In the genomic region with DNA sequence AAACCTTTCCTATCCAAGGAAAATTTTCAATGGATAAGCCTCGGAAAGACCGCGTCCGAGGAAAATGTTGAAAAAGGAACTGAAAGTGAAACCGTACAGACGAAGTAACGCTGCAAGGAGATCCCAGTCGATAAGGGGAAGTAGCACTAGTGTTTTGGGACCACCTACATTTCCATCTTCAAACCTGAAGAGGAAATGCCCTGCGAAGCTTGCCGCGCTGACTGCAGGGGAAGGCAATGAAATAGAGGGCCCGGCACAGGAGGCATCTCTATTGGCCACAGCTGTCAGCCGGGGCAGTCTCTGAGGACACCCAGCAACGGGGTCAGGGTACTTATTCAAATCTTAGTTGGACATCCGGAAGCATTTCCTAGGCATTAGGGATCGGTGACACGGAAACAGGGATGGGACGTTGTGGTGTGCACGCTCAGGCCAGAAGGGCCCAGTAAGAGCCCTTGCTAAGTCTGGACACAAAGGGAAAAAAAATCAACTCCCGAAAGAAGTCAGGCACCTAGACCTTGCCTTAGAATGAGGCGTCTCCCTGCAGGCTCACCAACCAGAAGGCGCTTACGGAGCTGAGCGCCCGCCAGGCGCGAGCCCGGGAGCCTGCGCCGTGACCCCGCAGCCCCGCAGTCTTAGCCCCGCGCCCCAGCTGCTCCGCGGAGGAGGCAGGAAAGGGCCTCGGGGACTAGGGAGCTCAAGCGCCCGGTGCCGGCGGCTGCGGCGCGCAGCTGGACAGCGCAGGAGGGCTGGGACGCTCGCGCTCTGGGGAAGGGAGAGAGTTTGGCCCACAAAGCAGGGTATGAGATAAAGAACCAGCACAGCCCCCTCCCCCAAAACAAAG, we compare ENCODE assay signal across 1 cellular context.
TF ChIP-seq lines count a peak whose summit lies in the region.

No MANE protein-coding gene starts in this region.

TF ChIP-seq in HepG2, 621 proteins besides CTCF, POLR2A, EP300 and RAD21 (continued from another document and continues in another):
- TF ChIP-seq, protein P1, sequence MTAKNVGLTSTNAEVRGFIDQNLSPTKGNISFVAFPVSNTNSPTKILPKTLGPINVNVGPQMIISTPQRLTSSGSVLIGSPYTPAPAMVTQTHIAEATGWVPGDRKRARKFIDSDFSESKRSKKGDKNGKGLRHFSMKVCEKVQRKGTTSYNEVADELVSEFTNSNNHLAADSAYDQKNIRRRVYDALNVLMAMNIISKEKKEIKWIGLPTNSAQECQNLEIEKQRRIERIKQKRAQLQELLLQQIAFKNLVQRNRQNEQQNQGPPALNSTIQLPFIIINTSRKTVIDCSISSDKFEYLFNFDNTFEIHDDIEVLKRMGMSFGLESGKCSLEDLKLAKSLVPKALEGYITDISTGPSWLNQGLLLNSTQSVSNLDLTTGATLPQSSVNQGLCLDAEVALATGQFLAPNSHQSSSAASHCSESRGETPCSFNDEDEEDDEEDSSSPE (CRISPR knock-in tag; IDR thresholded peaks at IDR 0.05), result peak; percentile 15; the same call in 1 of the 2 replicates
- TF ChIP-seq ZNF672 (CRISPR knock-in tag; IDR thresholded peaks at IDR 0.05), result no peak
- TF ChIP-seq, protein P2, sequence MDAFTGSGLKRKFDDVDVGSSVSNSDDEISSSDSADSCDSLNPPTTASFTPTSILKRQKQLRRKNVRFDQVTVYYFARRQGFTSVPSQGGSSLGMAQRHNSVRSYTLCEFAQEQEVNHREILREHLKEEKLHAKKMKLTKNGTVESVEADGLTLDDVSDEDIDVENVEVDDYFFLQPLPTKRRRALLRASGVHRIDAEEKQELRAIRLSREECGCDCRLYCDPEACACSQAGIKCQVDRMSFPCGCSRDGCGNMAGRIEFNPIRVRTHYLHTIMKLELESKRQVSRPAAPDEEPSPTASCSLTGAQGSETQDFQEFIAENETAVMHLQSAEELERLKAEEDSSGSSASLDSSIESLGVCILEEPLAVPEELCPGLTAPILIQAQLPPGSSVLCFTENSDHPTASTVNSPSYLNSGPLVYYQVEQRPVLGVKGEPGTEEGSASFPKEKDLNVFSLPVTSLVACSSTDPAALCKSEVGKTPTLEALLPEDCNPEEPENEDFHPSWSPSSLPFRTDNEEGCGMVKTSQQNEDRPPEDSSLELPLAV (CRISPR knock-in tag; conservative IDR thresholded peaks at IDR 0.05; ENCODE audit: low read depth), result no peak
- TF ChIP-seq PHF20 (CRISPR knock-in tag; IDR thresholded peaks at IDR 0.05), result peak; percentile 22; the same call in 1 of the 2 replicates
- TF ChIP-seq, protein P3, sequence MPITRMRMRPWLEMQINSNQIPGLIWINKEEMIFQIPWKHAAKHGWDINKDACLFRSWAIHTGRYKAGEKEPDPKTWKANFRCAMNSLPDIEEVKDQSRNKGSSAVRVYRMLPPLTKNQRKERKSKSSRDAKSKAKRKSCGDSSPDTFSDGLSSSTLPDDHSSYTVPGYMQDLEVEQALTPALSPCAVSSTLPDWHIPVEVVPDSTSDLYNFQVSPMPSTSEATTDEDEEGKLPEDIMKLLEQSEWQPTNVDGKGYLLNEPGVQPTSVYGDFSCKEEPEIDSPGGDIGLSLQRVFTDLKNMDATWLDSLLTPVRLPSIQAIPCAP (CRISPR knock-in tag; IDR thresholded peaks at IDR 0.05; ENCODE audit: low read depth), result peak; percentile 64; the same call in 1 of the 2 replicates
- TF ChIP-seq MED8 (CRISPR knock-in tag; IDR thresholded peaks at IDR 0.05; ENCODE audit: insufficient replicate concordance), result no peak
- peak; percentile 49 for TF ChIP-seq HNRNPLL (IDR thresholded peaks at IDR 0.05; ENCODE audit: low read depth, low read length, poor library complexity, severe bottlenecking)
- TF ChIP-seq, protein P4, sequence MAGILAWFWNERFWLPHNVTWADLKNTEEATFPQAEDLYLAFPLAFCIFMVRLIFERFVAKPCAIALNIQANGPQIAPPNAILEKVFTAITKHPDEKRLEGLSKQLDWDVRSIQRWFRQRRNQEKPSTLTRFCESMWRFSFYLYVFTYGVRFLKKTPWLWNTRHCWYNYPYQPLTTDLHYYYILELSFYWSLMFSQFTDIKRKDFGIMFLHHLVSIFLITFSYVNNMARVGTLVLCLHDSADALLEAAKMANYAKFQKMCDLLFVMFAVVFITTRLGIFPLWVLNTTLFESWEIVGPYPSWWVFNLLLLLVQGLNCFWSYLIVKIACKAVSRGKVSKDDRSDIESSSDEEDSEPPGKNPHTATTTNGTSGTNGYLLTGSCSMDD (CRISPR knock-in tag; IDR thresholded peaks at IDR 0.05), result no peak
- TF ChIP-seq NPAS2 (CRISPR knock-in tag; IDR thresholded peaks at IDR 0.05; ENCODE audit: borderline replicate concordance), result no peak
- TF ChIP-seq, protein P5, sequence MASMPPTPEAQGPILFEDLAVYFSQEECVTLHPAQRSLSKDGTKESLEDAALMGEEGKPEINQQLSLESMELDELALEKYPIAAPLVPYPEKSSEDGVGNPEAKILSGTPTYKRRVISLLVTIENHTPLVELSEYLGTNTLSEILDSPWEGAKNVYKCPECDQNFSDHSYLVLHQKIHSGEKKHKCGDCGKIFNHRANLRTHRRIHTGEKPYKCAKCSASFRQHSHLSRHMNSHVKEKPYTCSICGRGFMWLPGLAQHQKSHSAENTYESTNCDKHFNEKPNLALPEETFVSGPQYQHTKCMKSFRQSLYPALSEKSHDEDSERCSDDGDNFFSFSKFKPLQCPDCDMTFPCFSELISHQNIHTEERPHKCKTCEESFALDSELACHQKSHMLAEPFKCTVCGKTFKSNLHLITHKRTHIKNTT (CRISPR knock-in tag; IDR thresholded peaks at IDR 0.05), result no peak
- TF ChIP-seq, protein P6, sequence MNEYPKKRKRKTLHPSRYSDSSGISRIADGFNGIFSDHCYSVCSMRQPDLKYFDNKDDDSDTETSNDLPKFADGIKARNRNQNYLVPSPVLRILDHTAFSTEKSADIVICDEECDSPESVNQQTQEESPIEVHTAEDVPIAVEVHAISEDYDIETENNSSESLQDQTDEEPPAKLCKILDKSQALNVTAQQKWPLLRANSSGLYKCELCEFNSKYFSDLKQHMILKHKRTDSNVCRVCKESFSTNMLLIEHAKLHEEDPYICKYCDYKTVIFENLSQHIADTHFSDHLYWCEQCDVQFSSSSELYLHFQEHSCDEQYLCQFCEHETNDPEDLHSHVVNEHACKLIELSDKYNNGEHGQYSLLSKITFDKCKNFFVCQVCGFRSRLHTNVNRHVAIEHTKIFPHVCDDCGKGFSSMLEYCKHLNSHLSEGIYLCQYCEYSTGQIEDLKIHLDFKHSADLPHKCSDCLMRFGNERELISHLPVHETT (CRISPR knock-in tag; conservative IDR thresholded peaks at IDR 0.05), result no peak
- no peak for TF ChIP-seq PHF5A (CRISPR knock-in tag; IDR thresholded peaks at IDR 0.05; ENCODE audit: low read depth, unreplicated experiment)
- peak; percentile 60; the same call in 1 of the 2 replicates for TF ChIP-seq KMT2B (CRISPR knock-in tag; IDR thresholded peaks at IDR 0.05)
- TF ChIP-seq ZNF747 (CRISPR knock-in tag; IDR thresholded peaks at IDR 0.05; ENCODE audit: borderline replicate concordance), result no peak; the same call in 1 of the 2 replicates
- TF ChIP-seq XBP1 (CRISPR knock-in tag; IDR thresholded peaks at IDR 0.05), result no peak
- TF ChIP-seq, protein P7, sequence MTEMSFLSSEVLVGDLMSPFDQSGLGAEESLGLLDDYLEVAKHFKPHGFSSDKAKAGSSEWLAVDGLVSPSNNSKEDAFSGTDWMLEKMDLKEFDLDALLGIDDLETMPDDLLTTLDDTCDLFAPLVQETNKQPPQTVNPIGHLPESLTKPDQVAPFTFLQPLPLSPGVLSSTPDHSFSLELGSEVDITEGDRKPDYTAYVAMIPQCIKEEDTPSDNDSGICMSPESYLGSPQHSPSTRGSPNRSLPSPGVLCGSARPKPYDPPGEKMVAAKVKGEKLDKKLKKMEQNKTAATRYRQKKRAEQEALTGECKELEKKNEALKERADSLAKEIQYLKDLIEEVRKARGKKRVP (CRISPR knock-in tag; IDR thresholded peaks at IDR 0.05), result no peak
- no peak for TF ChIP-seq ZNF781 (CRISPR knock-in tag; IDR thresholded peaks at IDR 0.05; ENCODE audit: borderline replicate concordance, not compliant biosample characterization)
- TF ChIP-seq TGIF2 (CRISPR knock-in tag; IDR thresholded peaks at IDR 0.05), result peak; percentile 39; the same call in 1 of the 2 replicates
- no peak for TF ChIP-seq ZNF484 (CRISPR knock-in tag; IDR thresholded peaks at IDR 0.05; ENCODE audit: borderline replicate concordance, low read depth)
- TF ChIP-seq PLRG1 (conservative IDR thresholded peaks at IDR 0.05), result no peak
- no peak for TF ChIP-seq HNRNPK (IDR thresholded peaks at IDR 0.05; ENCODE audit: low read depth, low read length, poor library complexity, severe bottlenecking)
- TF ChIP-seq ZFP82 (CRISPR knock-in tag; IDR thresholded peaks at IDR 0.05; ENCODE audit: borderline replicate concordance), result peak; percentile 51; the same call in 1 of the 2 replicates
- TF ChIP-seq, protein P8, sequence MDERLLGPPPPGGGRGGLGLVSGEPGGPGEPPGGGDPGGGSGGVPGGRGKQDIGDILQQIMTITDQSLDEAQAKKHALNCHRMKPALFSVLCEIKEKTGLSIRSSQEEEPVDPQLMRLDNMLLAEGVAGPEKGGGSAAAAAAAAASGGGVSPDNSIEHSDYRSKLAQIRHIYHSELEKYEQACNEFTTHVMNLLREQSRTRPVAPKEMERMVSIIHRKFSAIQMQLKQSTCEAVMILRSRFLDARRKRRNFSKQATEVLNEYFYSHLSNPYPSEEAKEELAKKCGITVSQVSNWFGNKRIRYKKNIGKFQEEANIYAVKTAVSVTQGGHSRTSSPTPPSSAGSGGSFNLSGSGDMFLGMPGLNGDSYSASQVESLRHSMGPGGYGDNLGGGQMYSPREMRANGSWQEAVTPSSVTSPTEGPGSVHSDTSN (CRISPR knock-in tag; IDR thresholded peaks at IDR 0.05), result no peak
- no peak for TF ChIP-seq TCF12 (IDR thresholded peaks at IDR 0.05)
- no peak for TF ChIP-seq TCF12 (CRISPR knock-in tag; IDR thresholded peaks at IDR 0.05)
- no peak for TF ChIP-seq HNRNPH1 (optimal IDR thresholded peaks at IDR 0.05; ENCODE audit: low read depth, low read length)
- TF ChIP-seq NRL (CRISPR knock-in tag; IDR thresholded peaks at IDR 0.05; ENCODE audit: borderline replicate concordance), result no peak
- no peak; the same call in 1 of the 2 replicates for TF ChIP-seq HDAC1 (CRISPR knock-in tag; IDR thresholded peaks at IDR 0.05)
- no peak for TF ChIP-seq MAFK (conservative IDR thresholded peaks at IDR 0.05 in 1 of 2, IDR thresholded peaks at IDR 0.05 in 1 of 2; ENCODE audit: low read length in 2 of 2)
- TF ChIP-seq THAP11 (CRISPR knock-in tag; IDR thresholded peaks at IDR 0.05), result no peak
- TF ChIP-seq, protein P9, sequence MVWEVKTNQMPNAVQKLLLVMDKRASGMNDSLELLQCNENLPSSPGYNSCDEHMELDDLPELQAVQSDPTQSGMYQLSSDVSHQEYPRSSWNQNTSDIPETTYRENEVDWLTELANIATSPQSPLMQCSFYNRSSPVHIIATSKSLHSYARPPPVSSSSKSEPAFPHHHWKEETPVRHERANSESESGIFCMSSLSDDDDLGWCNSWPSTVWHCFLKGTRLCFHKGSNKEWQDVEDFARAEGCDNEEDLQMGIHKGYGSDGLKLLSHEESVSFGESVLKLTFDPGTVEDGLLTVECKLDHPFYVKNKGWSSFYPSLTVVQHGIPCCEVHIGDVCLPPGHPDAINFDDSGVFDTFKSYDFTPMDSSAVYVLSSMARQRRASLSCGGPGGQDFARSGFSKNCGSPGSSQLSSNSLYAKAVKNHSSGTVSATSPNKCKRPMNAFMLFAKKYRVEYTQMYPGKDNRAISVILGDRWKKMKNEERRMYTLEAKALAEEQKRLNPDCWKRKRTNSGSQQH (CRISPR knock-in tag; IDR thresholded peaks at IDR 0.05; ENCODE audit: low read depth), result no peak
- TF ChIP-seq TBL1XR1 (IDR thresholded peaks at IDR 0.05; ENCODE audit: borderline replicate concordance, low read length, partially characterized antibody), result no peak
- no peak for TF ChIP-seq DNMT1 (CRISPR knock-in tag; IDR thresholded peaks at IDR 0.05)
- no peak for TF ChIP-seq POLR2G (IDR thresholded peaks at IDR 0.05; ENCODE audit: low read depth, low read length)
- no peak for TF ChIP-seq SMAD9 (CRISPR knock-in tag; IDR thresholded peaks at IDR 0.05)
- no peak for TF ChIP-seq GTF3A (CRISPR knock-in tag; conservative IDR thresholded peaks at IDR 0.05)
- no peak for TF ChIP-seq NCOA5 (CRISPR knock-in tag; IDR thresholded peaks at IDR 0.05)
- no peak for TF ChIP-seq NR2F2 (IDR thresholded peaks at IDR 0.05; ENCODE audit: borderline replicate concordance, low read depth)
- TF ChIP-seq, protein P10, sequence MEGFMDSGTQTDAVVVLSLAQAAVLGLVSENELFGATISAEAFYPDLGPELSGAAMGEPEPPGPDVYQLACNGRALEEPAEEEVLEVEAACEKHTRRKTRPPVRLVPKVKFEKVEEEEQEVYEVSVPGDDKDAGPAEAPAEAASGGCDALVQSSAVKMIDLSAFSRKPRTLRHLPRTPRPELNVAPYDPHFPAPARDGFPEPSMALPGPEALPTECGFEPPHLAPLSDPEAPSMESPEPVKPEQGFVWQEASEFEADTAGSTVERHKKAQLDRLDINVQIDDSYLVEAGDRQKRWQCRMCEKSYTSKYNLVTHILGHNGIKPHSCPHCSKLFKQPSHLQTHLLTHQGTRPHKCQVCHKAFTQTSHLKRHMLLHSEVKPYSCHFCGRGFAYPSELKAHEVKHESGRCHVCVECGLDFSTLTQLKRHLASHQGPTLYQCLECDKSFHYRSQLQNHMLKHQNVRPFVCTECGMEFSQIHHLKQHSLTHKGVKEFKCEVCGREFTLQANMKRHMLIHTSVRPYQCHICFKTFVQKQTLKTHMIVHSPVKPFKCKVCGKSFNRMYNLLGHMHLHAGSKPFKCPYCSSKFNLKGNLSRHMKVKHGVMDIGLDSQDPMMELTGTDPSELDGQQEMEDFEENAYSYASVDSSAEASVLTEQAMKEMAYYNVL (CRISPR knock-in tag; IDR thresholded peaks at IDR 0.05; ENCODE audit: borderline replicate concordance), result no peak
- TF ChIP-seq TCF7 (IDR thresholded peaks at IDR 0.05; ENCODE audit: low read depth), result no peak
- no peak for TF ChIP-seq ZNF292 (CRISPR knock-in tag; IDR thresholded peaks at IDR 0.05; ENCODE audit: borderline replicate concordance, low read depth)
- no peak for TF ChIP-seq IKZF1 (IDR thresholded peaks at IDR 0.05)
- TF ChIP-seq, protein P11, sequence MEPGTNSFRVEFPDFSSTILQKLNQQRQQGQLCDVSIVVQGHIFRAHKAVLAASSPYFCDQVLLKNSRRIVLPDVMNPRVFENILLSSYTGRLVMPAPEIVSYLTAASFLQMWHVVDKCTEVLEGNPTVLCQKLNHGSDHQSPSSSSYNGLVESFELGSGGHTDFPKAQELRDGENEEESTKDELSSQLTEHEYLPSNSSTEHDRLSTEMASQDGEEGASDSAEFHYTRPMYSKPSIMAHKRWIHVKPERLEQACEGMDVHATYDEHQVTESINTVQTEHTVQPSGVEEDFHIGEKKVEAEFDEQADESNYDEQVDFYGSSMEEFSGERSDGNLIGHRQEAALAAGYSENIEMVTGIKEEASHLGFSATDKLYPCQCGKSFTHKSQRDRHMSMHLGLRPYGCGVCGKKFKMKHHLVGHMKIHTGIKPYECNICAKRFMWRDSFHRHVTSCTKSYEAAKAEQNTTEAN (CRISPR knock-in tag; conservative IDR thresholded peaks at IDR 0.05), result no peak
- TF ChIP-seq HMG20A (CRISPR knock-in tag; IDR thresholded peaks at IDR 0.05; ENCODE audit: borderline replicate concordance), result no peak
- no peak for TF ChIP-seq KDM3A (CRISPR knock-in tag; IDR thresholded peaks at IDR 0.05; ENCODE audit: low read depth)
- no peak for TF ChIP-seq ZNF17 (CRISPR knock-in tag; IDR thresholded peaks at IDR 0.05)
- no peak for TF ChIP-seq ZNF382 (CRISPR knock-in tag; IDR thresholded peaks at IDR 0.05; ENCODE audit: borderline replicate concordance)
